8 cellular contexts compared by ENCODE assay signal in the genomic region with DNA sequence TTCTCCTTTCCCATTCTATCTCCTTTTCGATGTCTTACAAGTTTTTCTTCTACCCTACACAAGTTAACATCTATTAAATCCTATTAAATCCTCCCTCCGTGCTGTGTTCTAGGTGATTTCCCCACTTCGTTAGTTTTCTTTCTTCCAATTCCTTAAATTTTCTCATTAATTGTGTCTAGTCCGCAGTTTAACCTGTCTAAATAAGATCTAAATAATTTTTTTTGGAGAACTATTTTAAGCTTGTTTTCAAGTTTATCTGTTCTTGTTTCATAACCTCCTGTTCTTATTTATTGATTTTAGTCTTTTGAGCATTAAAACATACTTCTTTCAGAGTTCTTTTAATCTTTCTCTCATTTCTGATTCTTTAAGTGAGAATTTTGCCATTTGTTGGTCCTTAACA.
"Had no signal": no experiment of that assay in that cellular context is flagged by ENCODE, and none has a peak within 500 bp of the region (broad histone marks: within the 10 kb centered on the region; RNA-seq: fewer than 3 reads in every experiment).

No MANE protein-coding gene starts in this region.

- DNase-seq: GM23248, GOT3, H7, H9, HCEC 1CT, HFFc6 had no signal

- H3K4me2 ChIP-seq: GM23338 had no signal

- H3K27ac ChIP-seq: GM23248 had no signal

- H3K36me3 ChIP-seq: HAP-1 had no signal

- H3K4me3 Mint-ChIP-seq: GM23338, H9, HFFc6 had no signal

- H3K27ac Mint-ChIP-seq: GM23338, H9, HFFc6 had no signal

- H3K4me3 ChIP-seq: GM23248, GM23338, HAP-1 had no signal

- H3K9me3 ChIP-seq: HAP-1 had no signal

- H3K9ac ChIP-seq: GM23248 had no signal

- H2AFZ ChIP-seq: GM23248, GM23338 had no signal
